ENCODE assay signal across 16 cellular contexts in the genomic region with DNA sequence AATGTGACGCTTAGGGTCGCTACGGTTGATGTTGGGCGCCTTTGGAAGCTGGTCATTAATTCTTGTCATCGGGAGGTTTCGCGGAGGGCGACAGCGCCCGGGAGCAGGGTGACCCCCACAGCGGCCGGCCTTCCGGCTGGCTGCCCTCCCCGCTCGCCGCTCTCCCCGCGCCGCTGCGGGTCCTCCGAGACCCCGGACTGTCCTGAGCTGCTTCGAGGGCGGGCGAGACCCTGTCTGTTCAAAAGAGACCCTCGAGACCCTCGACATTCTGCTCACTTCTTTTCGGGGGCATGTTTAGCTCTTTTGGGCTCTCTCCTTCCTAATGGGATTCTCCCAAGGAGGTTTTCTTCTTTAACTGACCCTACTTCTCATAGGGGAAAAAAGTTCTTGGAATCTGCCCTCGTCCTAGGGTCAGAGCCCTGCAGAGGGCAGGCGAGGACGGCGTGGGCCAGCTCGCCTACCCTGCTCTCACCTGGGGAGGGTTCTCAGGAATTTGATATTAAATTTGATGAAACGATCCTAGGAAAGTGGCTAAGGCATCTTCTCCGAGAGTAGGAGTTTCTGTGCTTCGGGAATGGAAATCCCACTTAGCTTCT.
DNase-seq lines count a peak whose midpoint lies in the region; ATAC-seq and TF ChIP-seq lines count a peak whose summit lies in the region.
"Had no signal": no experiment of that assay in that cellular context is flagged by ENCODE, and none has a peak within 500 bp of the region (broad histone marks: within the 10 kb centered on the region; RNA-seq: fewer than 3 reads in every experiment).

No MANE protein-coding gene starts in this region.

- intact Hi-C loops in right lobe of liver (cut with DNase I), result loop anchor here in 1 of 2 donors (10.0 kb wide), 1 partner anchor 391 kb away; no protein-coding TSS in a partner anchor

- H3K27me3 Mint-ChIP-seq in stimulated activated naive CD8-positive, alpha-beta T cell treated with anti-CD3 and anti-CD28 coated beads, Interleukin-15, Interleukin-2, amounts not matched to agents 100 ng/mL and 50 ng/mL, for 24 hours, result peaks cover 58% of the 10 kb centered on the region
- H3K27me3 Mint-ChIP-seq in naive thymus-derived CD8-positive, alpha-beta T cell, result peaks cover 14 to 79% (median 41%) of the 10 kb centered on the region in 5 donors

- H3K4me3 ChIP-seq in ectodermal cell (ENCODE audit: insufficient read depth, low read depth, low read length) (peak overlapping the region; percentile 1), right lobe of liver (no peak overlapping the region)

- DNase-seq in stimulated activated naive CD8-positive, alpha-beta T cell treated with anti-CD3 and anti-CD28 coated beads, Interleukin-15, Interleukin-2, amounts not matched to agents 100 U/mL and 50 U/mL, for 24 hours, result no peak
- no peak for DNase-seq in naive thymus-derived CD8-positive, alpha-beta T cell
- DNase-seq in right lobe of liver (no peak), MV-4-11 (lab: John Stamatoyannopoulos, UW) (no peak)
- DNase-seq: NCI-H187 treated with DMSO at 0.1 percent for 48 hours, sigmoid colon, T-cell had no signal

- no peak overlapping the region for H3K27ac ChIP-seq in ectodermal cell (ENCODE audit: insufficient read depth, low read depth, low read length, poor library complexity, severe bottlenecking)
- H3K27ac ChIP-seq in right lobe of liver, result no peak overlapping the region
- H3K27ac ChIP-seq: ascending aorta, foreskin keratinocyte, sigmoid colon, vagina had no signal

- peaks cover 9% of the 10 kb centered on the region for H3K4me1 Mint-ChIP-seq in stimulated activated naive CD8-positive, alpha-beta T cell treated with anti-CD3 and anti-CD28 coated beads, Interleukin-15, Interleukin-2, amounts not matched to agents 100 ng/mL and 50 ng/mL, for 24 hours (ENCODE audit: low read depth)
- peaks cover 3 to 25% (median 13%) of the 10 kb centered on the region in 4 donors for H3K4me1 Mint-ChIP-seq in naive thymus-derived CD8-positive, alpha-beta T cell

- H3K9me3 ChIP-seq in ectodermal cell (ENCODE audit: control insufficient read depth, low read length) (no peaks in the 10 kb centered on the region), right lobe of liver (no peaks in the 10 kb centered on the region)
- H3K9me3 ChIP-seq: ascending aorta, sigmoid colon, vagina had no signal

- WGBS in ectodermal cell, 2 experiments, result 10 to 13% methylated on average over 36 of the region's 36 CpGs
- 17% methylated on average over 10 of the region's 36 CpGs for WGBS in right lobe of liver (ENCODE audit: insufficient coverage, low coverage, low lambda C conversion rate, missing lambda C conversion rate)

- no peaks in the 10 kb centered on the region for H3K9me3 Mint-ChIP-seq in stimulated activated naive CD8-positive, alpha-beta T cell treated with anti-CD3 and anti-CD28 coated beads, Interleukin-15, Interleukin-2, amounts not matched to agents 100 ng/mL and 50 ng/mL, for 24 hours
- no peaks in the 10 kb centered on the region for H3K9me3 Mint-ChIP-seq in naive thymus-derived CD8-positive, alpha-beta T cell
- H3K9me3 Mint-ChIP-seq: activated T-helper 2 cell treated with anti-CD3 and anti-CD28 coated beads, Interferon-gamma antibody, Interleukin-2, Interleukin-4, amounts not matched to agents 10 μg/mL and 5 μg/mL and 100 μg/mL, durations not matched to agents 14 hours and 24 hours and 36 hours; T-cell had no signal

- ATAC-seq in stimulated activated naive CD8-positive, alpha-beta T cell treated with anti-CD3 and anti-CD28 coated beads, Interleukin-15, Interleukin-2, amounts not matched to agents 100 U/mL and 50 U/mL, for 24 hours, result no peak
- ATAC-seq in naive thymus-derived CD8-positive, alpha-beta T cell, result no peak
- ATAC-seq in HG02623 (IDR thresholded peaks at IDR 0.05; ENCODE audit: unreplicated experiment), result no peak
- ATAC-seq in right lobe of liver, result no peak
- no peak for ATAC-seq in GM18909 (IDR thresholded peaks at IDR 0.05; ENCODE audit: poor library complexity, unreplicated experiment)
- ATAC-seq: HepG2, T-cell had no signal

- no peak for TF ChIP-seq CTCF in right lobe of liver (IDR thresholded peaks at IDR 0.05)

- TF ChIP-seq POLR2A in right lobe of liver (IDR thresholded peaks at IDR 0.05), result no peak

- peaks cover 8% of the 10 kb centered on the region for H3K4me1 ChIP-seq in ectodermal cell (ENCODE audit: control insufficient read depth, insufficient read depth, low read length)
- peaks cover 0 to 12% (median 0%) of the 10 kb centered on the region in 4 donors for H3K4me1 ChIP-seq in right lobe of liver
- H3K4me1 ChIP-seq: foreskin keratinocyte had no signal

- H3K27me3 ChIP-seq in ectodermal cell (ENCODE audit: control insufficient read depth, insufficient read depth, low read length, poor library complexity, severe bottlenecking) (peaks cover 81% of the 10 kb centered on the region), right lobe of liver (peaks cover 0 to 21% of the 10 kb centered on the region in 2 donors)
- H3K27me3 ChIP-seq: ascending aorta, vagina had no signal

- H3K4me3 Mint-ChIP-seq in stimulated activated naive CD8-positive, alpha-beta T cell treated with anti-CD3 and anti-CD28 coated beads, Interleukin-15, Interleukin-2, amounts not matched to agents 100 ng/mL and 50 ng/mL, for 24 hours, result peak overlapping the region; percentile 35
- H3K4me3 Mint-ChIP-seq in naive thymus-derived CD8-positive, alpha-beta T cell, result peak overlapping the region; percentile 6 to 72 (median 58)

- no peak overlapping the region for H3K27ac Mint-ChIP-seq in stimulated activated naive CD8-positive, alpha-beta T cell treated with anti-CD3 and anti-CD28 coated beads, Interleukin-15, Interleukin-2, amounts not matched to agents 100 ng/mL and 50 ng/mL, for 24 hours
- H3K27ac Mint-ChIP-seq in naive thymus-derived CD8-positive, alpha-beta T cell, result no peak overlapping the region
- H3K27ac Mint-ChIP-seq: activated T-helper 2 cell treated with anti-CD3 and anti-CD28 coated beads, Interferon-gamma antibody, Interleukin-2, Interleukin-4, amounts not matched to agents 10 μg/mL and 5 μg/mL and 100 μg/mL, durations not matched to agents 14 hours and 24 hours and 36 hours; T-cell had no signal

- H3K36me3 ChIP-seq in ectodermal cell (ENCODE audit: control insufficient read depth, insufficient read depth, low read length) (no peaks in the 10 kb centered on the region), right lobe of liver (no peaks in the 10 kb centered on the region)
- H3K36me3 ChIP-seq: ascending aorta, sigmoid colon, vagina had no signal

- H3K36me3 Mint-ChIP-seq in stimulated activated naive CD8-positive, alpha-beta T cell treated with anti-CD3 and anti-CD28 coated beads, Interleukin-15, Interleukin-2, amounts not matched to agents 100 ng/mL and 50 ng/mL, for 24 hours (ENCODE audit: low read depth), result no peaks in the 10 kb centered on the region
- H3K36me3 Mint-ChIP-seq in naive thymus-derived CD8-positive, alpha-beta T cell, result no peaks in the 10 kb centered on the region
- H3K36me3 Mint-ChIP-seq: T-cell had no signal

- POLR2A ChIA-PET in naive thymus-derived CD8-positive, alpha-beta T cell (lab: Charles Lee), result no interaction called here
